Comparison of ENCODE assay signal across 8 cellular contexts in genomic region chr22:37930270-37930951, GRCh38. TPM values are rescaled to one million over a fixed set of nuclear protein-coding genes. Genes with fewer than 3 reads are reported as not detected.
DNase-seq lines count a peak whose midpoint lies in the region; ATAC-seq and TF ChIP-seq lines count a peak whose summit lies in the region.

No MANE protein-coding gene starts in this region.

- peak; percentile 33 for DNase-seq in activated CD4-positive, alpha-beta T cell treated with anti-CD3 and anti-CD28 coated beads, Interleukin-2, amount 10 ng/mL, durations not matched to agents 7 days and 5 days
- DNase-seq in activated CD4-positive, alpha-beta T cell treated with anti-CD3 and anti-CD28 coated beads, Interleukin-2, amount 50 U/mL, for 1 hour: no peak
- DNase-seq in RWPE1 (ENCODE audit: low spot score): peak; percentile 13
- DNase-seq in fibroblast of villous mesenchyme (ENCODE audit: low read depth): peak; percentile 27
- peak; percentile 57 for DNase-seq in testis
- DNase-seq in retina: no peak
- no peak for DNase-seq in middle frontal gyrus (ENCODE audit: extremely low spot score, low spot score)

- intact Hi-C loops in testis (cut with DNase I; ENCODE audit: low total_unique reads): no loop called here

- no peaks in the 10 kb centered on the region for H3K9me3 ChIP-seq in testis

- peak overlapping the region; percentile 82 for H3K27ac ChIP-seq in RWPE1
- H3K27ac ChIP-seq in testis: peak overlapping the region in 1 of 2 donors; percentile 19

- peak; percentile 30; the same call in 1 of the 2 replicates for TF ChIP-seq CTCF in RWPE1 (conservative IDR thresholded peaks at IDR 0.05; ENCODE audit: low read depth)
- peak; percentile 59 for TF ChIP-seq CTCF in fibroblast of villous mesenchyme (IDR thresholded peaks at IDR 0.05; ENCODE audit: insufficient read depth, low read depth, low read length)
- peak in 1 of 3 experiments; percentile 44 for TF ChIP-seq CTCF in testis (IDR thresholded peaks at IDR 0.05)

- POLR2A ChIA-PET in activated CD4-positive, alpha-beta T cell treated with anti-CD3 and anti-CD28 coated beads, Interleukin-2, amount 10 ng/mL, durations not matched to agents 7 days and 5 days (lab: Charles Lee): no interaction called here
- POLR2A ChIA-PET in RWPE1 (lab: Yijun Ruan, JAX; ENCODE audit: low non-redundant PET): no interaction called here

- H3K4me3 Mint-ChIP-seq in activated CD4-positive, alpha-beta T cell treated with anti-CD3 and anti-CD28 coated beads, Interleukin-2, amount 10 ng/mL, durations not matched to agents 7 days and 5 days: no peak overlapping the region

- WGBS in testis, 2 donors: 69 to 80% methylated on average over 8 to 11 of the region's 11 CpGs

- CTCF ChIA-PET in activated CD4-positive, alpha-beta T cell treated with anti-CD3 and anti-CD28 coated beads, Interleukin-2, amount 10 ng/mL, durations not matched to agents 7 days and 5 days (lab: Charles Lee): interaction anchor here (0.6 to 1.6 kb wide), 4 partner anchors 24 to 114 kb away, joined by 3 to 5 read pairs (median 4); partner anchors contain the start of gene MICALL1
- CTCF ChIA-PET in RWPE1 (lab: Yijun Ruan, JAX): interaction anchor here (0.7 to 1.1 kb wide), 2 partner anchors 8 to 25 kb away, joined by 3 to 4 read pairs; no protein-coding TSS in a partner anchor

- H3K36me3 ChIP-seq in testis (ENCODE audit: low read depth, missing control alignments): no peaks in the 10 kb centered on the region

- ATAC-seq in HG02623 (IDR thresholded peaks at IDR 0.05; ENCODE audit: unreplicated experiment): no peak

- H3K4me1 Mint-ChIP-seq in activated CD4-positive, alpha-beta T cell treated with anti-CD3 and anti-CD28 coated beads, Interleukin-2, amount 10 ng/mL, durations not matched to agents 7 days and 5 days: peaks cover 18% of the 10 kb centered on the region

- no peak overlapping the region for H3K27ac Mint-ChIP-seq in activated CD4-positive, alpha-beta T cell treated with anti-CD3 and anti-CD28 coated beads, Interleukin-2, amount 10 ng/mL, durations not matched to agents 7 days and 5 days

- peaks cover 8% of the 10 kb centered on the region for H3K36me3 Mint-ChIP-seq in activated CD4-positive, alpha-beta T cell treated with anti-CD3 and anti-CD28 coated beads, Interleukin-2, amount 10 ng/mL, durations not matched to agents 7 days and 5 days (ENCODE audit: low read depth)

- no peaks in the 10 kb centered on the region for H3K27me3 ChIP-seq in testis

- no peaks in the 10 kb centered on the region for H3K27me3 Mint-ChIP-seq in activated CD4-positive, alpha-beta T cell treated with anti-CD3 and anti-CD28 coated beads, Interleukin-2, amount 10 ng/mL, durations not matched to agents 7 days and 5 days

- no peak overlapping the region for H3K4me3 ChIP-seq in fibroblast of villous mesenchyme (ENCODE audit: low read depth, low read length)
- no peak overlapping the region for H3K4me3 ChIP-seq in testis

- no peaks in the 10 kb centered on the region for H3K9me3 Mint-ChIP-seq in activated CD4-positive, alpha-beta T cell treated with anti-CD3 and anti-CD28 coated beads, Interleukin-2, amount 10 ng/mL, durations not matched to agents 7 days and 5 days

- TF ChIP-seq POLR2A in testis (IDR thresholded peaks at IDR 0.05): no peak

- H3K4me1 ChIP-seq in testis: peaks cover 43% of the 10 kb centered on the region

RNA-seq across cellular contexts. Expression of gene C22orf23, which starts 23.0 kb away (rescaled TPM):
- total RNA-seq in activated CD4-positive, alpha-beta T cell treated with anti-CD3 and anti-CD28 coated beads, Interleukin-2, amount 10 ng/mL, durations not matched to agents 7 days and 5 days: under 1 TPM in 1 of 2 experiments, not detected in 1; 0.23 TPM
- total RNA-seq in fibroblast of villous mesenchyme: 0.32 TPM in 1 of 2 replicates, not detected in the other
- total RNA-seq in testis: 10 to 100 TPM; 50.9 to 70.9 TPM
- 241 TPM for polyA plus RNA-seq in testis (ENCODE audit: insufficient read depth, low read depth, low replicate concordance)

RNA-seq across cellular contexts. Expression of gene POLR2F, which starts 23.1 kb away (rescaled TPM):
- total RNA-seq in activated CD4-positive, alpha-beta T cell treated with anti-CD3 and anti-CD28 coated beads, Interleukin-2, amount 10 ng/mL, durations not matched to agents 7 days and 5 days: 10 to 100 TPM; 58.5 to 66.3 TPM
- total RNA-seq in fibroblast of villous mesenchyme: 28.9 and 34.5 TPM in 2 replicates
- 100 to 1,000 TPM; 107 to 137 TPM for total RNA-seq in testis
- 88.7 TPM for polyA plus RNA-seq in testis (ENCODE audit: insufficient read depth, low read depth, low replicate concordance)

RNA-seq across cellular contexts. Expression of gene MICALL1, which starts 24.3 kb away (rescaled TPM):
- 10 to 100 TPM; 27.6 to 30.7 TPM for total RNA-seq in activated CD4-positive, alpha-beta T cell treated with anti-CD3 and anti-CD28 coated beads, Interleukin-2, amount 10 ng/mL, durations not matched to agents 7 days and 5 days
- total RNA-seq in fibroblast of villous mesenchyme (39.3 and 47.9 TPM in 2 replicates), testis (10 to 100 TPM; 25.2 to 38.0 TPM)
- polyA plus RNA-seq in testis (ENCODE audit: insufficient read depth, low read depth, low replicate concordance): 30.8 TPM

RNA-seq across cellular contexts. Expression of gene SOX10, which starts 53.9 kb away (rescaled TPM):
- total RNA-seq in activated CD4-positive, alpha-beta T cell treated with anti-CD3 and anti-CD28 coated beads, Interleukin-2, amount 10 ng/mL, durations not matched to agents 7 days and 5 days: not detected
- total RNA-seq in fibroblast of villous mesenchyme (not detected in 2 replicates), testis (1 to 10 TPM; 5.0 to 5.4 TPM)
- polyA plus RNA-seq in testis (ENCODE audit: insufficient read depth, low read depth, low replicate concordance): 6.1 TPM

Comparison
In these comparisons a context has a peak if more than half of its experiments do, and no peak if none do; other contexts are left out.
1. DNase-seq: peak in activated CD4-positive, alpha-beta T cell treated with anti-CD3 and anti-CD28 coated beads, Interleukin-2, amount 10 ng/mL, durations not matched to agents 7 days and 5 days (single experiment), RWPE1 (single experiment), fibroblast of villous mesenchyme (single experiment) and testis (single experiment); none in activated CD4-positive, alpha-beta T cell treated with anti-CD3 and anti-CD28 coated beads, Interleukin-2, amount 50 U/mL, for 1 hour (single experiment), retina (single experiment) and middle frontal gyrus (single experiment).
2. RNA of gene C22orf23, which starts 23.0 kb away (total RNA-seq): 50.9 to 70.9 TPM in testis; 0.23 TPM in activated CD4-positive, alpha-beta T cell treated with anti-CD3 and anti-CD28 coated beads, Interleukin-2, amount 10 ng/mL, durations not matched to agents 7 days and 5 days and 0.32 TPM in fibroblast of villous mesenchyme; every median in the first group is over 10 times any median in the second.